ENCODE assay signal across 8 cellular contexts in the genomic region with DNA sequence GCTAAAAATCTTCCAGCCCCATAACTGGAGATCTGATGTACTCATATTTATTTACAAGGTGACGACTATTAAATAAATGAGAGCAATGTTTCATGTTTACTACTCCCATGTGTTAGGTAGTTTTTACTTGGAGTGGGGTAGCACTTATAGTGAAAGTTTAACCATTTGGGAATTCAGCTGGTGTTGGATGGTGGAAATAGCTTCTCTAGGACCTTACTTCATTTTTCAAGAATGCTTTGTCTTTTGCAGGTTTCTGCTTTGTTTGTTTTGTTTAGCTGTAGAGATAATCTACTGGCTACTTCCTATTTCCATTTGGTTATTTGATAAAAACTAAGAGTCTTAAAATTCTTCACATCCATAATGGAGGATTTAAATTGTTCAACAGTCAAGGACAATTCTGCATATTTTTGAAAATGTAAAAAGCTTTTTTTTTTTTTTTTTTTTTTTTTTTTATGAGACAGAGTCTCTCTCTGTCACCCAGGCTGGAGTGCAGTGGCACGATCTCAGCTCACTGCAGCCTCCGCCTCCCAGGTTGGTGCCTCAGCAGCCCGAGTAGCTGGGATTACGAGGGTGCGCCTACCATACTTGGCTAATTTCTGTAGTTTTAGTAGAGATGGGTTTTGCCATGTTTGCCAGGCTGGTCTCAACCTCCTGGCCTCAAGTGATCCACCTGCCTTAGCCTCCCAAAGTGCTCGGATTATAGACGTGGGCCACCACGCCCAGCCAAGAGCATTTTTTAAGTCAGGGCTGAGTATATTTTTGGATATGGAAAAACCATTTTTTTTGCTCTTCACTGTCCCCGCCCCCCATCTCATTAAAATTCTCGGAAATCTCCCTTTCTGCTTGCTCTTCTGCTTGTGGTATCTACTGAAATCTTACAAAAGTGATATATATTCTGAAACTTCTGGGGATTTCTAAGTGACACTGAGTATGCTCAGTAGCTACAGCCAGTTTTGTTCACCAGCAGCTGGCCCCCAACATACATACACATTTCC. TPM values are rescaled to one million over a fixed set of nuclear protein-coding genes. Genes with fewer than 3 reads are reported as not detected.
DNase-seq lines count a peak whose midpoint lies in the region; ATAC-seq and TF ChIP-seq lines count a peak whose summit lies in the region.

No MANE protein-coding gene starts in this region.

- DNase-seq in choroid plexus epithelial cell (ENCODE audit: low read depth) (no peak), nephron progenitor cell (no peak), vagina (ENCODE audit: extremely low spot score in 2 of 2) (no peak), SW 1271 (lab: John Stamatoyannopoulos, UW) (no peak), UCSD-AML1 (lab: John Stamatoyannopoulos, UW; ENCODE audit: unreplicated experiment) (no peak)

- peak; percentile 24 for ATAC-seq in GM18505 (IDR thresholded peaks at IDR 0.05; ENCODE audit: unreplicated experiment)
- peak; percentile 44 for ATAC-seq in HG02642 (IDR thresholded peaks at IDR 0.05; ENCODE audit: poor library complexity, unreplicated experiment)

- H3K4me3 ChIP-seq in SU-DHL-6 (ENCODE audit: insufficient read depth, low read length, poor library complexity, severe bottlenecking) (peak overlapping the region; percentile 62), choroid plexus epithelial cell (ENCODE audit: low read depth, low read length) (peak overlapping the region; percentile 55), vagina (peak overlapping the region; percentile 45 to 55)

- H3K9me2 ChIP-seq in SU-DHL-6 (replicated peaks; ENCODE audit: insufficient read depth, low read length): no peaks in the 10 kb centered on the region

- H3K4me3 Mint-ChIP-seq in nephron progenitor cell: peak overlapping the region; percentile 62

- no peaks in the 10 kb centered on the region for H3K4me1 Mint-ChIP-seq in nephron progenitor cell

- no peak overlapping the region for H3K27ac Mint-ChIP-seq in nephron progenitor cell

- no peaks in the 10 kb centered on the region for H3K36me3 ChIP-seq in SU-DHL-6 (ENCODE audit: low read length)
- no peaks in the 10 kb centered on the region for H3K36me3 ChIP-seq in vagina

- H3K9me3 ChIP-seq in SU-DHL-6 (ENCODE audit: insufficient read depth, low read length) (no peaks in the 10 kb centered on the region), vagina (no peaks in the 10 kb centered on the region)

- H3K27me3 ChIP-seq in SU-DHL-6 (ENCODE audit: low read length): no peaks in the 10 kb centered on the region
- no peaks in the 10 kb centered on the region for H3K27me3 ChIP-seq in vagina

- peak overlapping the region; percentile 51 for H3K9ac ChIP-seq in SU-DHL-6 (ENCODE audit: low read length)

- intact Hi-C loops in vagina (cut with DNase I): no loop called here

- peak overlapping the region; percentile 95 for H2AFZ ChIP-seq in SU-DHL-6 (ENCODE audit: low read depth, low read length, severe bottlenecking)

- peaks cover 12% of the 10 kb centered on the region for H3K4me1 ChIP-seq in vagina

- no peaks in the 10 kb centered on the region for H3K27me3 Mint-ChIP-seq in nephron progenitor cell (ENCODE audit: low read depth, poor library complexity)

- H3K4me2 ChIP-seq in SU-DHL-6 (ENCODE audit: low read depth, low read length, poor library complexity, severe bottlenecking): peak overlapping the region; percentile 100

- H3F3A ChIP-seq in SU-DHL-6 (ENCODE audit: insufficient read depth): peaks cover 25% of the 10 kb centered on the region

- H3K79me2 ChIP-seq in SU-DHL-6 (ENCODE audit: insufficient read depth, low read length): no peaks in the 10 kb centered on the region

- H3K27ac ChIP-seq in SU-DHL-6 (ENCODE audit: low read depth, low read length) (peak overlapping the region; percentile 76), vagina (peak overlapping the region; percentile 88)

- no peaks in the 10 kb centered on the region for H4K20me1 ChIP-seq in SU-DHL-6 (ENCODE audit: low read depth, low read length)

- TF ChIP-seq CTCF in SU-DHL-6 (IDR thresholded peaks at IDR 0.05; ENCODE audit: insufficient read depth, low read length, poor library complexity, severe bottlenecking) (no peak), choroid plexus epithelial cell (conservative IDR thresholded peaks at IDR 0.05; ENCODE audit: low read depth, low read length) (no peak), nephron progenitor cell (IDR thresholded peaks at IDR 0.05) (no peak), vagina (IDR thresholded peaks at IDR 0.05) (no peak)

- no peaks in the 10 kb centered on the region for H3K9me3 Mint-ChIP-seq in nephron progenitor cell

- no peaks in the 10 kb centered on the region for H3K36me3 Mint-ChIP-seq in nephron progenitor cell (ENCODE audit: low read depth)

- peak; percentile 12 for TF ChIP-seq POLR2A in GM18505 (IDR thresholded peaks at IDR 0.05; ENCODE audit: borderline replicate concordance, extremely low read depth, insufficient read depth, insufficient read length)
- TF ChIP-seq POLR2A in vagina (IDR thresholded peaks at IDR 0.05): no peak

RNA-seq across cellular contexts. Expression of a gene that starts 1.4 kb away (rescaled TPM):
- total RNA-seq in vagina: 1.5 TPM
